ENCODE assay signal across 9 cellular contexts in the genomic region with DNA sequence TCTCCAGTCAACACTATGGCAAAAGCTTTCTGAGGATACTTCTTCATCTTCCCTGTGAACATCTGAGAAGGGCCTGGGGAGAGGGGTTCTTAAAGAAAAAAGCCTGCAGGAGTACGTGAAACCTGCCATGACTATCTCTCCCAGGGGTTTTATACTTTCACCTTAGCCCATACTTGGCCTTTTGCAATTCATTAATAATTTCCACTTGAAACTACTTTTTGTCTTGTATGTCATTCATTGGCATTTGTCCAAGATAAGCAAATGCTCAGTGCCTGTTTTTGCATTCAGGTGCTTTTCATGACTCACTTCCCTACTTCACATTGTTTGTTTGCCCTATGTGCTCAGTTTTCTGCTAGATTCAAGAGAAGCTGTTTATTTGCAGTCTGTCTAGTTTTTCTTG.
DNase-seq lines count a peak whose midpoint lies in the region; ATAC-seq and TF ChIP-seq lines count a peak whose summit lies in the region.
"Had no signal": no experiment of that assay in that cellular context is flagged by ENCODE, and none has a peak within 500 bp of the region (broad histone marks: within the 10 kb centered on the region; RNA-seq: fewer than 3 reads in every experiment).

No MANE protein-coding gene starts in this region.

- CTCF ChIA-PET in CD8-positive, alpha-beta memory T cell (lab: Charles Lee) = no interaction called here

- peaks cover 8% of the 10 kb centered on the region for H3K4me1 Mint-ChIP-seq in activated T-cell treated with anti-CD3 and anti-CD28 coated beads, Interleukin-2, amount 50 U/mL, for 72 hours (ENCODE audit: low read depth)
- H3K4me1 Mint-ChIP-seq in CD8-positive, alpha-beta memory T cell = peaks cover 4 to 14% (median 9%) of the 10 kb centered on the region in 3 donors

- H3K4me3 ChIP-seq in CD8-positive, alpha-beta memory T cell (ENCODE audit: low read length) = no peak overlapping the region
- H3K4me3 ChIP-seq in ascending aorta = no peak overlapping the region

- TF ChIP-seq CTCF in ascending aorta (IDR thresholded peaks at IDR 0.05) = no peak

- peaks cover 6 to 9% of the 10 kb centered on the region in 2 donors for H3K36me3 Mint-ChIP-seq in activated T-cell treated with anti-CD3 and anti-CD28 coated beads, Interleukin-2, amount 50 U/mL, for 72 hours (ENCODE audit: insufficient read depth in 2 of 2)
- peaks cover 0 to 6% (median 4%) of the 10 kb centered on the region in 3 donors for H3K36me3 Mint-ChIP-seq in CD8-positive, alpha-beta memory T cell
- H3K36me3 Mint-ChIP-seq: CD4-positive, alpha-beta memory T cell had no signal

- no peaks in the 10 kb centered on the region for H3K36me3 ChIP-seq in CD8-positive, alpha-beta memory T cell (ENCODE audit: insufficient read depth, low read length)
- H3K36me3 ChIP-seq in ascending aorta = no peaks in the 10 kb centered on the region

- H3K27me3 ChIP-seq in CD8-positive, alpha-beta memory T cell (ENCODE audit: insufficient read depth, low read length, poor library complexity, severe bottlenecking) = no peaks in the 10 kb centered on the region
- H3K27me3 ChIP-seq in ascending aorta = no peaks in the 10 kb centered on the region

- H3K9me3 ChIP-seq in CD8-positive, alpha-beta memory T cell (ENCODE audit: low read length) = no peaks in the 10 kb centered on the region
- H3K9me3 ChIP-seq in ascending aorta = peaks cover 5 to 17% of the 10 kb centered on the region in 2 donors

- no peaks in the 10 kb centered on the region for H3K27me3 Mint-ChIP-seq in activated T-cell treated with anti-CD3 and anti-CD28 coated beads, Interleukin-2, amount 50 U/mL, for 72 hours (ENCODE audit: low read depth)
- no peaks in the 10 kb centered on the region for H3K27me3 Mint-ChIP-seq in CD8-positive, alpha-beta memory T cell

- H3K27ac ChIP-seq in CD8-positive, alpha-beta memory T cell (ENCODE audit: low read depth, low read length) = no peak overlapping the region
- no peak overlapping the region for H3K27ac ChIP-seq in ascending aorta

- no peaks in the 10 kb centered on the region for H3K4me1 ChIP-seq in CD8-positive, alpha-beta memory T cell (ENCODE audit: insufficient read depth, low read length)
- peaks cover 0 to 2% of the 10 kb centered on the region in 2 donors for H3K4me1 ChIP-seq in ascending aorta

- peak; percentile 27 to 45 for ATAC-seq in activated T-cell treated with anti-CD3 and anti-CD28 coated beads, Interleukin-2, amount 50 U/mL, for 72 hours (replicated peaks in 1 of 2)
- peak; percentile 72 for ATAC-seq in HG03097 (IDR thresholded peaks at IDR 0.05; ENCODE audit: low FRiP score, unreplicated experiment)

- no peak for DNase-seq in activated T-cell treated with anti-CD3 and anti-CD28 coated beads, Interleukin-2, amount 50 U/mL, for 72 hours
- DNase-seq in activated T-cell treated with anti-CD3 and anti-CD28 coated beads for 4 hours (no peak), NCI-H226 (peak; percentile 70), fibroblast of the conjunctiva (ENCODE audit: low read depth) (peak; percentile 60), 8988T (no peak), ascending aorta (ENCODE audit: low spot score in 2 of 2) (no peak)
- DNase-seq in CD8-positive, alpha-beta memory T cell = no peak

- POLR2A ChIA-PET in CD8-positive, alpha-beta memory T cell (lab: Charles Lee) = no interaction called here

- intact Hi-C loops in ascending aorta (cut with DNase I) = no loop called here

- no peak overlapping the region for H3K4me3 Mint-ChIP-seq in activated T-cell treated with anti-CD3 and anti-CD28 coated beads, Interleukin-2, amount 50 U/mL, for 72 hours
- H3K4me3 Mint-ChIP-seq in CD8-positive, alpha-beta memory T cell = no peak overlapping the region
- H3K4me3 Mint-ChIP-seq: CD4-positive, alpha-beta memory T cell had no signal

- H3K9me3 Mint-ChIP-seq in activated T-cell treated with anti-CD3 and anti-CD28 coated beads, Interleukin-2, amount 50 U/mL, for 72 hours = peaks cover 8% of the 10 kb centered on the region in 2 donors
- H3K9me3 Mint-ChIP-seq in CD8-positive, alpha-beta memory T cell = peaks cover 0 to 17% (median 0%) of the 10 kb centered on the region in 5 donors

- H3K27ac Mint-ChIP-seq in activated T-cell treated with anti-CD3 and anti-CD28 coated beads, Interleukin-2, amount 50 U/mL, for 72 hours = no peak overlapping the region
- no peak overlapping the region for H3K27ac Mint-ChIP-seq in CD8-positive, alpha-beta memory T cell
- H3K27ac Mint-ChIP-seq: CD4-positive, alpha-beta memory T cell had no signal

Comparison
In these comparisons a context has a peak if more than half of its experiments do, and no peak if none do; other contexts are left out.
1. DNase-seq: peak in NCI-H226 (single experiment) and fibroblast of the conjunctiva (single experiment); none in activated T-cell treated with anti-CD3 and anti-CD28 coated beads, Interleukin-2, amount 50 U/mL, for 72 hours (0 of 2), activated T-cell treated with anti-CD3 and anti-CD28 coated beads for 4 hours (single experiment), 8988T (single experiment), CD8-positive, alpha-beta memory T cell (0 of 5) and ascending aorta (0 of 2).